15 cellular contexts compared by ENCODE assay signal in the genomic region with DNA sequence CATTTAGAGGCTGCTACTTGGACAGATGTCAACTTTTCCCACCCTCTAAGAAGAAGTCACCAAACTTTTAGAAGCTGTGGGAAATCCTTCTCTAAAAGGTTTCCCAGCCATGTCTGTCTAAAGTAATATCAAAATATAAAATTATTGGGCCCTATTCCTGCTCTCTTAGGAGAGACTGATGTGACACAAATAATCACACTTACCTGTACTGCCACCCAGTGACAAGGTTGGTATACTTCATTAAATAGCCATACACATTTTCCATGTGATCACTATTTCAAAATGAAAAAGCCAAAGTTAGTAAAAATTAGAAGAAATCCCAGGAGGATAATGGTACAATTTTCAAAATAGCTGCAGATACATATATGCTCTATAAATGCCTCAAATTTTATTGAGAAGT. TPM values are rescaled to one million over a fixed set of nuclear protein-coding genes. Genes with fewer than 3 reads are reported as not detected.
DNase-seq lines count a peak whose midpoint lies in the region; ATAC-seq and TF ChIP-seq lines count a peak whose summit lies in the region.
"Had no signal": no experiment of that assay in that cellular context is flagged by ENCODE, and none has a peak within 500 bp of the region (broad histone marks: within the 10 kb centered on the region; RNA-seq: fewer than 3 reads in every experiment).

No MANE protein-coding gene starts in this region.

- intact Hi-C loops in OCI-LY7 (cut with micrococcal nuclease; ENCODE audit: unreplicated experiment) = loop anchor here (5.0 to 10.0 kb wide), 3 partner anchors 55 to 818 kb away; no protein-coding TSS in a partner anchor

- ATAC-seq in HG02610 (IDR thresholded peaks at IDR 0.05; ENCODE audit: unreplicated experiment) (no peak), GM21576 (IDR thresholded peaks at IDR 0.05; ENCODE audit: unreplicated experiment) (no peak)

- no TSS peak for BruUV-seq in OCI-LY7 (replicated peaks; lab: Mats Ljungman, UMichigan)

- POLR2A ChIA-PET in OCI-LY7 (lab: Charles Lee) = interaction anchor here (0.6 kb wide), 1 partner anchor 820 kb away, joined by 3 read pairs; no protein-coding TSS in a partner anchor

- H3K9me3 ChIP-seq in GM23248 (ENCODE audit: low read depth) (no peaks in the 10 kb centered on the region), OCI-LY7 (ENCODE audit: low read length) (no peaks in the 10 kb centered on the region), HAP-1 (no peaks in the 10 kb centered on the region)
- H3K9me3 ChIP-seq: left ventricle myocardium inferior had no signal

- H3K79me2 ChIP-seq in GM23248 (ENCODE audit: insufficient read depth) = peaks cover 36% of the 10 kb centered on the region
- H3K79me2 ChIP-seq in OCI-LY7 (ENCODE audit: insufficient read depth, low read depth, low read length) = no peaks in the 10 kb centered on the region; the same call in 1 of the 2 replicates

- H3K9me2 ChIP-seq in GM23248 (ENCODE audit: insufficient read depth) (no peaks in the 10 kb centered on the region), OCI-LY7 (ENCODE audit: insufficient read depth, low read length) (no peaks in the 10 kb centered on the region)

- peaks cover 9% of the 10 kb centered on the region for H3K36me3 ChIP-seq in GM23248 (ENCODE audit: low read depth)
- peaks cover 16% of the 10 kb centered on the region for H3K36me3 ChIP-seq in OCI-LY7 (ENCODE audit: insufficient read depth, low read length)
- H3K36me3 ChIP-seq in kidney epithelial cell (ENCODE audit: control insufficient read depth, insufficient read depth, low read length) = no peaks in the 10 kb centered on the region
- peaks cover 10% of the 10 kb centered on the region for H3K36me3 ChIP-seq in HAP-1 (replicated peaks)

- H3K27ac ChIP-seq in GM23248 (no peak overlapping the region), OCI-LY7 (ENCODE audit: low read depth, low read length, poor library complexity, severe bottlenecking) (no peak overlapping the region)
- H3K27ac ChIP-seq: left ventricle myocardium inferior had no signal

- CTCF ChIA-PET in OCI-LY7 (lab: Charles Lee; ENCODE audit: unreplicated experiment) = no interaction called here

- in situ Hi-C loops in GM23248 (cut with MboI) (no loop called here), HAP-1 (cut with MboI; ENCODE audit: low sequenced_read_pairs) (loop anchor here (10.0 kb wide), 2 partner anchors 658 to 818 kb away; no protein-coding TSS in a partner anchor)

- H3K4me2 ChIP-seq in GM23248 (ENCODE audit: unreplicated experiment) (no peak overlapping the region), OCI-LY7 (ENCODE audit: low read length) (no peak overlapping the region)

- DNase-seq in NCI-H2081 (lab: John Stamatoyannopoulos, UW) (peak; percentile 12 to 48), NCI-H2081 treated with DMSO at 0.1 percent for 48 hours (lab: John Stamatoyannopoulos, UW) (no peak), GM23248 (peak; percentile 40), OCI-LY7 (ENCODE audit: low spot score) (peak; percentile 22), kidney epithelial cell (ENCODE audit: low read depth) (no peak), HAP-1 (ENCODE audit: low spot score in 2 of 2) (no peak)
- DNase-seq: activated naive CD4-positive, alpha-beta T cell; HCEC 1CT; left ventricle myocardium inferior; NCI-H1105; nucleus accumbens; stimulated activated CD4-positive, alpha-beta T cell treated with anti-CD3 and anti-CD28 coated beads, Interleukin-1b, Interleukin-23, amount 100 ng/mL, for 48 hours; stimulated activated naive CD4-positive, alpha-beta T cell had no signal

- H4K20me1 ChIP-seq in GM23248 (ENCODE audit: insufficient read depth) (peaks cover 4% of the 10 kb centered on the region; the same call in 1 of the 2 replicates), OCI-LY7 (ENCODE audit: insufficient read depth, low read length) (no peaks in the 10 kb centered on the region; the same call in 1 of the 2 replicates)

- no peaks in the 10 kb centered on the region for H3K4me1 ChIP-seq in GM23248 (ENCODE audit: insufficient read depth)
- no peaks in the 10 kb centered on the region for H3K4me1 ChIP-seq in OCI-LY7 (ENCODE audit: insufficient read depth, low read length, poor library complexity, severe bottlenecking)
- no peaks in the 10 kb centered on the region for H3K4me1 ChIP-seq in HAP-1

- TF ChIP-seq CTCF in OCI-LY7 (conservative IDR thresholded peaks at IDR 0.05; ENCODE audit: low read length) = peak; percentile 74
- peak; percentile 21 for TF ChIP-seq CTCF in kidney epithelial cell (IDR thresholded peaks at IDR 0.05; ENCODE audit: insufficient read depth, low read length, poor library complexity, severe bottlenecking)

- H3K27me3 ChIP-seq in GM23248 (replicated peaks; ENCODE audit: insufficient read depth) = no peaks in the 10 kb centered on the region
- H3K27me3 ChIP-seq in kidney epithelial cell (ENCODE audit: control insufficient read depth, insufficient read depth, low read length) = no peaks in the 10 kb centered on the region
- H3K27me3 ChIP-seq in HAP-1 (ENCODE audit: low read depth) = no peaks in the 10 kb centered on the region

- H3K4me3 ChIP-seq in GM23248 = no peak overlapping the region
- no peak overlapping the region for H3K4me3 ChIP-seq in OCI-LY7 (ENCODE audit: low read depth, low read length, poor library complexity, severe bottlenecking)
- H3K4me3 ChIP-seq in kidney epithelial cell (ENCODE audit: low read depth, low read length) = no peak overlapping the region
- no peak overlapping the region for H3K4me3 ChIP-seq in HAP-1
- H3K4me3 ChIP-seq: left ventricle myocardium inferior had no signal

- no peak overlapping the region for H2AFZ ChIP-seq in GM23248
- H2AFZ ChIP-seq in OCI-LY7 (ENCODE audit: low read length) = no peak overlapping the region

- no peaks in the 10 kb centered on the region for H3F3A ChIP-seq in GM23248 (ENCODE audit: insufficient read depth)

- no peak overlapping the region for H3K9ac ChIP-seq in GM23248

RNA-seq across cellular contexts. Expression of a gene that starts 12.6 kb away (rescaled TPM):
- 11.4 and 13.2 TPM in 2 replicates for total RNA-seq in GM23248 (2014; rRNA removed; shearing (Covaris generic))
- polyA plus RNA-seq in GM23248 (2016; fragmentation: Nextera tagmentation; extraction: Ambion mirVana) = 6.6 and 7.2 TPM in 2 replicates
- 7.1 TPM in 2 replicates for total RNA-seq in OCI-LY7 (2014; rRNA removed; shearing (Covaris generic))
- total RNA-seq in OCI-LY7 (2022) (15.5 TPM in 2 replicates), kidney epithelial cell (11.5 and 15.9 TPM in 2 replicates)

Comparison
In these comparisons a context has a peak if more than half of its experiments do, and no peak if none do; other contexts are left out.
1. DNase-seq: peak in NCI-H2081 (2 of 2), GM23248 (single experiment) and OCI-LY7 (single experiment); none in NCI-H2081 treated with DMSO at 0.1 percent for 48 hours (single experiment), kidney epithelial cell (single experiment) and HAP-1 (0 of 2).